ENCODE assay signal across 8 cellular contexts in genomic region chr9:132769895-132770774, GRCh38.
DNase-seq lines count a peak whose midpoint lies in the region; ATAC-seq and TF ChIP-seq lines count a peak whose summit lies in the region.

No MANE protein-coding gene starts in this region.

- DNase-seq in Daoy (ENCODE audit: low read depth): peak; percentile 81
- DNase-seq in NCI-H460 (ENCODE audit: extremely low read depth, low read depth): peak; percentile 33
- peak; percentile 81 for DNase-seq in activated CD8-positive, alpha-beta memory T cell treated with anti-CD3 and anti-CD28 coated beads, Interleukin-2, amount 10 ng/mL, durations not matched to agents 7 days and 5 days
- DNase-seq in epithelial cell of esophagus (ENCODE audit: low read depth): peak; percentile 28
- DNase-seq in stimulated activated CD8-positive, alpha-beta memory T cell treated with anti-CD3 and anti-CD28 coated beads, Interleukin-4, amount 100 ng/mL, for 1 hour (ENCODE audit: low read depth in 2 of 2, low spot score in 1 of 2): peak; percentile 20 to 27

- peak overlapping the region; percentile 95 for H3K27ac Mint-ChIP-seq in activated CD8-positive, alpha-beta memory T cell treated with anti-CD3 and anti-CD28 coated beads, Interleukin-2, amount 10 ng/mL, durations not matched to agents 7 days and 5 days

- H3K4me3 ChIP-seq in epithelial cell of esophagus (ENCODE audit: low read length) (peak overlapping the region; percentile 69), mononuclear cell (ENCODE audit: low read length) (peak overlapping the region; percentile 81)

- H3K9me3 ChIP-seq in mononuclear cell (ENCODE audit: low read depth, low read length): no peaks in the 10 kb centered on the region

- H3K4me3 Mint-ChIP-seq in activated CD8-positive, alpha-beta memory T cell treated with anti-CD3 and anti-CD28 coated beads, Interleukin-2, amount 10 ng/mL, durations not matched to agents 7 days and 5 days: peak overlapping the region; percentile 87

- H3K27me3 ChIP-seq in mononuclear cell (ENCODE audit: insufficient read depth, low read length): no peaks in the 10 kb centered on the region

- peaks cover 6% of the 10 kb centered on the region for H3K4me1 ChIP-seq in mononuclear cell (ENCODE audit: insufficient read depth, low read length)

- H3K9me3 Mint-ChIP-seq in activated CD8-positive, alpha-beta memory T cell treated with anti-CD3 and anti-CD28 coated beads, Interleukin-2, amount 10 ng/mL, durations not matched to agents 7 days and 5 days (ENCODE audit: low read depth): peaks cover 5% of the 10 kb centered on the region

- TF ChIP-seq CTCF in epithelial cell of esophagus (IDR thresholded peaks at IDR 0.05; ENCODE audit: insufficient read depth, low read depth, low read length, missing control alignments): no peak

- H3K4me1 Mint-ChIP-seq in activated CD8-positive, alpha-beta memory T cell treated with anti-CD3 and anti-CD28 coated beads, Interleukin-2, amount 10 ng/mL, durations not matched to agents 7 days and 5 days: peaks cover 23% of the 10 kb centered on the region

- CTCF ChIA-PET in activated CD8-positive, alpha-beta memory T cell treated with anti-CD3 and anti-CD28 coated beads, Interleukin-2, amount 10 ng/mL, durations not matched to agents 7 days and 5 days (lab: Charles Lee): interaction anchor here (1.0 to 3.5 kb wide), 10 partner anchors 7 to 174 kb away, joined by 3 to 13 read pairs (median 4); partner anchors contain the start of genes DDX31, GTF3C4 and TSC1

- H3K27me3 Mint-ChIP-seq in activated CD8-positive, alpha-beta memory T cell treated with anti-CD3 and anti-CD28 coated beads, Interleukin-2, amount 10 ng/mL, durations not matched to agents 7 days and 5 days: peaks cover 2% of the 10 kb centered on the region

- ATAC-seq in GM21825 (IDR thresholded peaks at IDR 0.05; ENCODE audit: unreplicated experiment) (peak; percentile 52), SK-N-SH treated with all-trans-retinoic acid at 6 μM for 48 hours (no peak)
- ATAC-seq in activated CD8-positive, alpha-beta memory T cell treated with anti-CD3 and anti-CD28 coated beads, Interleukin-2, amount 10 ng/mL, durations not matched to agents 7 days and 5 days: peak; percentile 83

- peaks cover 1% of the 10 kb centered on the region for H3K36me3 Mint-ChIP-seq in activated CD8-positive, alpha-beta memory T cell treated with anti-CD3 and anti-CD28 coated beads, Interleukin-2, amount 10 ng/mL, durations not matched to agents 7 days and 5 days

TF ChIP-seq in SK-N-SH treated with all-trans-retinoic acid at 6 μM for 48 hours, 23 proteins besides CTCF, POLR2A, EP300 and RAD21:
- TF ChIP-seq TSHZ2 (CRISPR knock-in tag; IDR thresholded peaks at IDR 0.05) (no peak), OSR1 (CRISPR knock-in tag; IDR thresholded peaks at IDR 0.05) (no peak), ISL1 (CRISPR knock-in tag; IDR thresholded peaks at IDR 0.05) (no peak), PPARA (CRISPR knock-in tag; IDR thresholded peaks at IDR 0.05; ENCODE audit: borderline replicate concordance) (no peak), ARNTL (CRISPR knock-in tag; IDR thresholded peaks at IDR 0.05; ENCODE audit: borderline replicate concordance, low read depth) (no peak), ZFP3 (CRISPR knock-in tag; IDR thresholded peaks at IDR 0.05) (no peak), ZNF565 (CRISPR knock-in tag; conservative IDR thresholded peaks at IDR 0.05; ENCODE audit: low read depth) (no peak), TCF4 (CRISPR knock-in tag; IDR thresholded peaks at IDR 0.05; ENCODE audit: borderline replicate concordance) (no peak), CSDC2 (CRISPR knock-in tag; IDR thresholded peaks at IDR 0.05) (no peak), ZNF8 (CRISPR knock-in tag; IDR thresholded peaks at IDR 0.05) (no peak), CSRNP3 (CRISPR knock-in tag; IDR thresholded peaks at IDR 0.05) (no peak), ZFP30 (CRISPR knock-in tag; IDR thresholded peaks at IDR 0.05) (no peak), SNAI2 (CRISPR knock-in tag; IDR thresholded peaks at IDR 0.05) (no peak), ESRRG (CRISPR knock-in tag; IDR thresholded peaks at IDR 0.05) (no peak), CREB5 (CRISPR knock-in tag; IDR thresholded peaks at IDR 0.05; ENCODE audit: low read depth) (no peak), BACH2 (CRISPR knock-in tag; IDR thresholded peaks at IDR 0.05; ENCODE audit: borderline replicate concordance) (no peak), GLIS3 (CRISPR knock-in tag; IDR thresholded peaks at IDR 0.05) (no peak), TOX (CRISPR knock-in tag; IDR thresholded peaks at IDR 0.05; ENCODE audit: borderline replicate concordance) (no peak)

Comparison
In these comparisons a context has a peak if more than half of its experiments do, and no peak if none do; other contexts are left out.
1. DNase-seq: peak in every context shown above with its lines; median percentile 81 in Daoy; 81 in activated CD8-positive, alpha-beta memory T cell treated with anti-CD3 and anti-CD28 coated beads, Interleukin-2, amount 10 ng/mL, durations not matched to agents 7 days and 5 days; 33 in NCI-H460; 28 in epithelial cell of esophagus; 24 in stimulated activated CD8-positive, alpha-beta memory T cell treated with anti-CD3 and anti-CD28 coated beads, Interleukin-4, amount 100 ng/mL, for 1 hour.